8 cellular contexts compared by ENCODE assay signal in genomic region chrX:65534450-65535292, GRCh38. TPM values are rescaled to one million over a fixed set of nuclear protein-coding genes. Genes with fewer than 3 reads are reported as not detected.
DNase-seq lines count a peak whose midpoint lies in the region; ATAC-seq and TF ChIP-seq lines count a peak whose summit lies in the region.

TSS of gene LAS1L (minus strand) at chrX:65534787. CDS start at chrX:65534715, 72 bp downstream.

- DNase-seq in NCI-H187 (lab: John Stamatoyannopoulos, UW) = peak; percentile 71 to 83
- peak; percentile 62 to 97 (median 84) for DNase-seq in T-helper 2 cell
- peak; percentile 96 for DNase-seq in right atrium auricular region (ENCODE audit: low spot score)
- peak; percentile 63 for DNase-seq in pulmonary artery endothelial cell (ENCODE audit: low read depth, low spot score)
- DNase-seq in uterus = peak; percentile 91

- no peaks in the 10 kb centered on the region for H3K27me3 ChIP-seq in right atrium auricular region
- H3K27me3 ChIP-seq in uterus = no peaks in the 10 kb centered on the region

- peaks cover 0 to 7% of the 10 kb centered on the region in 2 donors for H3K4me1 ChIP-seq in right atrium auricular region
- H3K4me1 ChIP-seq in uterus = no peaks in the 10 kb centered on the region

- intact Hi-C loops in uterus (cut with DNase I; ENCODE audit: low total_unique reads) = no loop called here

- H3K36me3 ChIP-seq in right atrium auricular region = peaks cover 7% of the 10 kb centered on the region
- H3K36me3 ChIP-seq in uterus = no peaks in the 10 kb centered on the region

- ATAC-seq in GM18498 (IDR thresholded peaks at IDR 0.05; ENCODE audit: unreplicated experiment) (peak; percentile 100), HG02938 (IDR thresholded peaks at IDR 0.05; ENCODE audit: unreplicated experiment) (peak; percentile 99)

- H3K9me3 ChIP-seq in right atrium auricular region (no peaks in the 10 kb centered on the region), uterus (no peaks in the 10 kb centered on the region)

- TF ChIP-seq CTCF in right atrium auricular region (IDR thresholded peaks at IDR 0.05) = no peak
- no peak for TF ChIP-seq CTCF in uterus (IDR thresholded peaks at IDR 0.05)

- TF ChIP-seq POLR2A in uterus (IDR thresholded peaks at IDR 0.05) = peak in 1 of 2 donors; percentile 52

- H3K4me3 ChIP-seq in right atrium auricular region (peak within 1 kb of the TSS; percentile 67 to 70), uterus (peak within 1 kb of the TSS; percentile 70 to 76)

- H3K27ac ChIP-seq in angular gyrus (ENCODE audit: low read depth, low read length) (peak within 1 kb of the TSS; percentile 26), right atrium auricular region (peak within 1 kb of the TSS; percentile 41 to 50), uterus (peak within 1 kb of the TSS; percentile 42 to 72)

RNA-seq across cellular contexts. Expression of gene LAS1L, which starts in this region (rescaled TPM):
- total RNA-seq in right atrium auricular region = 10 to 100 TPM in 1 of 2 donors, 1 to 10 TPM in 1; 7.9 to 11.1 TPM
- total RNA-seq in pulmonary artery endothelial cell = 37.9 and 43.4 TPM in 2 replicates
- 10 to 100 TPM in 3 of 4 donors, 1 to 10 TPM in 1; 8.2 to 40.9 (median 17.9) TPM for total RNA-seq in uterus

Comparison
In these comparisons a context has a peak if more than half of its experiments do, and no peak if none do; other contexts are left out.
1. Peak in every context shown above with its lines: DNase-seq, ATAC-seq, H3K4me3 ChIP-seq and H3K27ac ChIP-seq.